ENCODE assay signal across 8 cellular contexts in genomic region chr5:132293992-132294727, GRCh38. TPM values are rescaled to one million over a fixed set of nuclear protein-coding genes. Genes with fewer than 3 reads are reported as not detected.
DNase-seq lines count a peak whose midpoint lies in the region; ATAC-seq, FAIRE-seq and TF ChIP-seq lines count a peak whose summit lies in the region.

Gene SLC22A4, plus strand, starts transcription at chr5:132294394. Its CDS starts 223 bp downstream, at chr5:132294617.

- BruUV-seq in A673 (replicated peaks; lab: Mats Ljungman, UMichigan): no TSS peak

- dilution Hi-C loops in keratinocyte (cut with MboI; ENCODE audit: extremely low pct_ligation_motif_present, low sequenced_read_pairs): no loop called here

- peak within 1 kb of the TSS; percentile 76 for H3K27ac Mint-ChIP-seq in activated B cell treated with CpG ODN at 0.5 μM for 24 hours
- H3K27ac Mint-ChIP-seq in central memory CD8-positive, alpha-beta T cell (ENCODE audit: low read depth): peak within 1 kb of the TSS; percentile 61

- no peak for FAIRE-seq in keratinocyte (lab: Jason Lieb, UNC)

- H3K4me2 ChIP-seq in keratinocyte (ENCODE audit: control insufficient read depth, extremely low read depth, insufficient read depth, low read depth, low read length): peak within 1 kb of the TSS; percentile 93

- H3K4me3 Mint-ChIP-seq in activated B cell treated with CpG ODN at 0.5 μM for 24 hours: peak within 1 kb of the TSS; percentile 87
- H3K4me3 Mint-ChIP-seq in central memory CD8-positive, alpha-beta T cell: peak within 1 kb of the TSS; percentile 93

- DNase-seq in A673 (ENCODE audit: low spot score) (peak; percentile 97), NCI-H2196 treated with DMSO at 0.1 percent for 48 hours (lab: John Stamatoyannopoulos, UW; ENCODE audit: unreplicated experiment) (peak; percentile 77), activated B cell treated with CpG ODN at 0.5 μM for 24 hours (peak; percentile 72), keratinocyte (ENCODE audit: low read depth, low spot score) (peak; percentile 30)
- DNase-seq in central memory CD8-positive, alpha-beta T cell (ENCODE audit: low spot score in 2 of 2): peak; percentile 34 to 37
- DNase-seq in stimulated activated CD4-positive, alpha-beta T cell treated with anti-CD3 and anti-CD28 coated beads, Interleukin-12 subunit alpha, Interleukin-12 subunit beta, amount 100 ng/mL, for 48 hours (ENCODE audit: low read depth in 2 of 3, low spot score in 1 of 3): peak; percentile 67 to 85 (median 79)

- H3K36me3 ChIP-seq in A673 (ENCODE audit: insufficient read depth, low read length, poor library complexity, severe bottlenecking) (no peaks in the 10 kb centered on the region), keratinocyte (ENCODE audit: control insufficient read depth in 2 of 2, extremely low read depth in 1 of 2, insufficient read depth in 2 of 2, low read length in 2 of 2) (no peaks in the 10 kb centered on the region)

- ATAC-seq in GM18861 (IDR thresholded peaks at IDR 0.05; ENCODE audit: unreplicated experiment): peak; percentile 54
- ATAC-seq in HG03097 (IDR thresholded peaks at IDR 0.05; ENCODE audit: low FRiP score, unreplicated experiment): peak; percentile 63
- peak; percentile 85 for ATAC-seq in activated B cell treated with CpG ODN at 0.5 μM for 24 hours (ENCODE audit: low read depth)
- peak; percentile 69 for ATAC-seq in central memory CD8-positive, alpha-beta T cell (replicated peaks; ENCODE audit: extremely low read depth, poor library complexity, severe bottlenecking)

- no peaks in the 10 kb centered on the region for H3K9me1 ChIP-seq in keratinocyte (ENCODE audit: control insufficient read depth, extremely low read depth, insufficient read depth, low read length)

- H3K4me1 ChIP-seq in A673 (ENCODE audit: insufficient read depth, low read length, poor library complexity, severe bottlenecking) (peaks cover 12% of the 10 kb centered on the region), keratinocyte (ENCODE audit: control insufficient read depth, extremely low read depth, insufficient read depth, low read length) (peaks cover 23% of the 10 kb centered on the region)

- H3K27me3 ChIP-seq in A673 (replicated peaks; ENCODE audit: insufficient read depth, low read depth, low read length, poor library complexity) (no peaks in the 10 kb centered on the region), keratinocyte (ENCODE audit: control insufficient read depth, extremely low read depth, insufficient read depth, low read length) (no peaks in the 10 kb centered on the region)

- peak within 1 kb of the TSS; percentile 60 for H3K4me3 ChIP-seq in A673 (ENCODE audit: low read depth, low read length, poor library complexity, severe bottlenecking)
- H3K4me3 ChIP-seq in keratinocyte (ENCODE audit: control insufficient read depth in 2 of 3, extremely low read depth in 1 of 3, insufficient read depth in 2 of 3, low read depth in 1 of 3, low read length in 3 of 3): peak within 1 kb of the TSS; percentile 55 to 83 (median 79)

- TF ChIP-seq CTCF in A673 (conservative IDR thresholded peaks at IDR 0.05; ENCODE audit: low read depth, low read length) (no peak), activated B cell treated with CpG ODN at 0.5 μM for 24 hours (IDR thresholded peaks at IDR 0.05) (no peak), keratinocyte (optimal IDR thresholded peaks at IDR 0.05 in 1 of 3, IDR thresholded peaks at IDR 0.05 in 1 of 3, conservative IDR thresholded peaks at IDR 0.05 in 1 of 3; ENCODE audit: extremely low read depth in 1 of 3, insufficient read depth in 2 of 3, low read length in 3 of 3) (no peak)

- POLR2A ChIA-PET in A673 (lab: Charles Lee; ENCODE audit: low non-redundant PET) (interaction anchor here (0.6 to 0.7 kb wide), 2 partner anchors 15 to 24 kb away, joined by 3 read pairs; no protein-coding TSS in a partner anchor), activated B cell treated with CpG ODN at 0.5 μM for 24 hours (lab: Charles Lee) (interaction anchor here (0.6 to 2.3 kb wide), 8 partner anchors 25 to 646 kb away, joined by 3 to 18 read pairs (median 7); partner anchors contain the start of genes IRF1 and SLC22A5)

- no peaks in the 10 kb centered on the region for H3K9me3 ChIP-seq in A673 (ENCODE audit: low read depth, low read length, poor library complexity, severe bottlenecking)
- no peaks in the 10 kb centered on the region for H3K9me3 ChIP-seq in keratinocyte (ENCODE audit: control insufficient read depth, low read depth, low read length)

- peak within 1 kb of the TSS; percentile 87 for H3K9ac ChIP-seq in keratinocyte (ENCODE audit: control insufficient read depth, extremely low read depth, insufficient read depth, low read length)

- intact Hi-C loops in A673 (cut with micrococcal nuclease; ENCODE audit: unreplicated experiment) (no loop called here), activated B cell treated with CpG ODN at 0.5 μM for 24 hours (cut with micrococcal nuclease) (loop anchor here (1.0 to 5.0 kb wide), 8 partner anchors 22 to 657 kb away; partner anchors contain the start of genes RAPGEF6 and SLC22A5)

- H3K9me3 Mint-ChIP-seq in activated B cell treated with CpG ODN at 0.5 μM for 24 hours: no peaks in the 10 kb centered on the region
- H3K9me3 Mint-ChIP-seq in central memory CD8-positive, alpha-beta T cell: no peaks in the 10 kb centered on the region

- peak within 1 kb of the TSS; percentile 90 for H2AFZ ChIP-seq in keratinocyte (ENCODE audit: control insufficient read depth, low read length)

- peaks cover 29% of the 10 kb centered on the region for H3K27me3 Mint-ChIP-seq in activated B cell treated with CpG ODN at 0.5 μM for 24 hours
- H3K27me3 Mint-ChIP-seq in central memory CD8-positive, alpha-beta T cell: peaks cover 35% of the 10 kb centered on the region

- CTCF ChIA-PET in A673 (lab: Charles Lee): interaction anchor here (1.0 kb wide), 1 partner anchor 207 kb away, joined by 6 read pairs; no protein-coding TSS in a partner anchor
- CTCF ChIA-PET in activated B cell treated with CpG ODN at 0.5 μM for 24 hours (lab: Charles Lee): interaction anchor here (1.3 to 2.0 kb wide), 3 partner anchors 22 to 526 kb away, joined by 3 to 8 read pairs (median 6); partner anchors contain the start of gene SLC22A5

- H3K36me3 Mint-ChIP-seq in activated B cell treated with CpG ODN at 0.5 μM for 24 hours (ENCODE audit: low read depth): no peaks in the 10 kb centered on the region
- no peaks in the 10 kb centered on the region for H3K36me3 Mint-ChIP-seq in central memory CD8-positive, alpha-beta T cell (ENCODE audit: insufficient read depth)

- peak within 1 kb of the TSS; percentile 87 for H3K27ac ChIP-seq in A673 (ENCODE audit: low read depth, low read length, poor library complexity, severe bottlenecking)
- peak within 1 kb of the TSS; percentile 90 for H3K27ac ChIP-seq in keratinocyte (ENCODE audit: control insufficient read depth, insufficient read depth, low read length)

- peaks cover 3% of the 10 kb centered on the region for H3K79me2 ChIP-seq in keratinocyte (ENCODE audit: control insufficient read depth, insufficient read depth, low read length)

- no peaks in the 10 kb centered on the region for H4K20me1 ChIP-seq in keratinocyte (ENCODE audit: control insufficient read depth, extremely low read depth, insufficient read depth, low read length)

- peaks cover 15% of the 10 kb centered on the region for H3K4me1 Mint-ChIP-seq in activated B cell treated with CpG ODN at 0.5 μM for 24 hours
- peaks cover 12% of the 10 kb centered on the region for H3K4me1 Mint-ChIP-seq in central memory CD8-positive, alpha-beta T cell

RNA-seq across cellular contexts. Expression of gene SLC22A4, which starts in this region (rescaled TPM):
- total RNA-seq in A673 (2021) (0.42 and 0.99 TPM in 2 replicates), activated B cell treated with CpG ODN at 0.5 μM for 24 hours (not detected in 2 replicates)
- polyA plus RNA-seq in keratinocyte: 1.00 to 1.5 TPM (median 1.4 TPM) in 3 replicates
- not detected for polyA plus RNA-seq in keratinocyte (2011; ENCODE audit: low read depth)
- 0.68 and 0.78 TPM in 2 replicates for polyA plus RNA-seq in keratinocyte (2011; cell fraction: cytosol; rRNA removed)
- polyA plus RNA-seq in keratinocyte (2011; cell fraction: nucleus; rRNA removed): 1.9 and 2.2 TPM in 2 replicates
- polyA plus RNA-seq in keratinocyte (2012; ENCODE audit: low replicate concordance): 0.23 and 0.76 TPM in 2 replicates
- 1.6 to 1.9 TPM (median 1.7 TPM) in 3 replicates for polyA minus RNA-seq in keratinocyte
- polyA minus RNA-seq in keratinocyte (2011; cell fraction: cytosol; rRNA and poly(A)+ RNA removed): not detected
- polyA minus RNA-seq in keratinocyte (2011; cell fraction: nucleus; rRNA and poly(A)+ RNA removed): 0.95 and 1.1 TPM in 2 replicates

Comparison
In these comparisons a context has a peak if more than half of its experiments do, and no peak if none do; other contexts are left out.
1. Peak in every context shown above with its lines: DNase-seq, ATAC-seq, H3K4me3 ChIP-seq and H3K27ac ChIP-seq.
2. Peak in DNase-seq, H3K4me3 ChIP-seq and H3K27ac ChIP-seq in A673; RNA of the gene not detected or under 1 TPM.
3. Peak in DNase-seq and ATAC-seq in activated B cell treated with CpG ODN at 0.5 μM for 24 hours; RNA of the gene not detected or under 1 TPM.
4. DNase-seq: peak in every context shown above with its lines; median percentile 97 in A673; 79 in stimulated activated CD4-positive, alpha-beta T cell treated with anti-CD3 and anti-CD28 coated beads, Interleukin-12 subunit alpha, Interleukin-12 subunit beta, amount 100 ng/mL, for 48 hours; 77 in NCI-H2196 treated with DMSO at 0.1 percent for 48 hours; 72 in activated B cell treated with CpG ODN at 0.5 μM for 24 hours; 36 in central memory CD8-positive, alpha-beta T cell; 30 in keratinocyte.